ENCODE assay signal across 9 cellular contexts in genomic region chr2:11482473-11483031, GRCh38. TPM values are rescaled to one million over a fixed set of nuclear protein-coding genes. Genes with fewer than 3 reads are reported as not detected.
DNase-seq lines count a peak whose midpoint lies in the region; ATAC-seq, FAIRE-seq and TF ChIP-seq lines count a peak whose summit lies in the region.
"Had no signal": no experiment of that assay in that cellular context is flagged by ENCODE, and none has a peak within 500 bp of the region (broad histone marks: within the 10 kb centered on the region; RNA-seq: fewer than 3 reads in every experiment).

No MANE protein-coding gene starts in this region.

- H3K9me3 ChIP-seq in Peyer's patch (no peaks in the 10 kb centered on the region), gastroesophageal sphincter (no peaks in the 10 kb centered on the region), pancreas (no peaks in the 10 kb centered on the region)

- TF ChIP-seq CTCF in Calu3 (IDR thresholded peaks at IDR 0.05; ENCODE audit: unreplicated experiment) (no peak), Peyer's patch (IDR thresholded peaks at IDR 0.05) (no peak), gastroesophageal sphincter (IDR thresholded peaks at IDR 0.05) (peak in 1 of 4 experiments; percentile 6), pancreas (IDR thresholded peaks at IDR 0.05) (no peak)

- H3K4me3 ChIP-seq in Peyer's patch, result peak overlapping the region; percentile 3 to 66 (median 46)
- H3K4me3 ChIP-seq in gastroesophageal sphincter, result peak overlapping the region; percentile 5 to 67
- peak overlapping the region; percentile 40 to 67 (median 55) for H3K4me3 ChIP-seq in pancreas

- H3K36me3 ChIP-seq in Peyer's patch, result no peaks in the 10 kb centered on the region
- H3K36me3 ChIP-seq in gastroesophageal sphincter, result no peaks in the 10 kb centered on the region
- no peaks in the 10 kb centered on the region for H3K36me3 ChIP-seq in pancreas

- H3K4me1 ChIP-seq in Peyer's patch, result peaks cover 0 to 9% (median 2%) of the 10 kb centered on the region in 4 donors
- peaks cover 0 to 19% (median 8%) of the 10 kb centered on the region in 3 donors for H3K4me1 ChIP-seq in gastroesophageal sphincter
- peaks cover 0 to 5% (median 0%) of the 10 kb centered on the region in 3 donors for H3K4me1 ChIP-seq in pancreas

- TF ChIP-seq EP300 in gastroesophageal sphincter (IDR thresholded peaks at IDR 0.05), result no peak

- DNase-seq in Calu3, result no peak
- peak in 1 of 3 donors; percentile 50 for DNase-seq in Peyer's patch
- DNase-seq in pancreas, result peak in 1 of 6 donors; percentile 75
- DNase-seq in mucosa of gallbladder (ENCODE audit: low spot score), result no peak
- DNase-seq in NCI-H774 (lab: John Stamatoyannopoulos, UW), result no peak

- no peak for FAIRE-seq in pancreas (lab: Jason Lieb, UNC)

- H3K36me3 Mint-ChIP-seq in Calu3 (ENCODE audit: insufficient read depth, unreplicated experiment), result peaks cover 6% of the 10 kb centered on the region
- H3K36me3 Mint-ChIP-seq: IgD-negative memory B cell had no signal

- peaks cover 0 to 14% of the 10 kb centered on the region in 2 donors for H3K27me3 ChIP-seq in Peyer's patch
- peaks cover 67% of the 10 kb centered on the region for H3K27me3 ChIP-seq in gastroesophageal sphincter
- no peaks in the 10 kb centered on the region for H3K27me3 ChIP-seq in pancreas

- TF ChIP-seq POLR2A in Peyer's patch (IDR thresholded peaks at IDR 0.05) (no peak), gastroesophageal sphincter (IDR thresholded peaks at IDR 0.05) (peak in 1 of 2 donors; percentile 28)

- no peaks in the 10 kb centered on the region for H3K9me3 Mint-ChIP-seq in Calu3 (ENCODE audit: low read depth, unreplicated experiment)
- H3K9me3 Mint-ChIP-seq: IgD-negative memory B cell had no signal

- peaks cover 49% of the 10 kb centered on the region for H3K27me3 Mint-ChIP-seq in Calu3 (ENCODE audit: unreplicated experiment)

- no peak overlapping the region for H3K27ac ChIP-seq in Peyer's patch
- H3K27ac ChIP-seq in gastroesophageal sphincter, result peak overlapping the region in 3 of 4 donors; percentile 38 to 69 (median 58)
- no peak overlapping the region for H3K27ac ChIP-seq in pancreas

- H3K27ac Mint-ChIP-seq in Calu3 (ENCODE audit: unreplicated experiment), result no peak overlapping the region
- H3K27ac Mint-ChIP-seq: IgD-negative memory B cell had no signal

- ATAC-seq in gastroesophageal sphincter (peak; percentile 52), pancreas (peak; percentile 41 to 74 (median 58)), HG02938 (IDR thresholded peaks at IDR 0.05; ENCODE audit: unreplicated experiment) (no peak), GM18907 (IDR thresholded peaks at IDR 0.05; ENCODE audit: unreplicated experiment) (no peak)

- intact Hi-C loops in Calu3 (cut with micrococcal nuclease; ENCODE audit: unreplicated experiment), result no loop called here
- intact Hi-C loops in pancreas (cut with DNase I), result loop anchor here in 1 of 3 donors (5.0 kb wide), 1 partner anchor 95 kb away; no protein-coding TSS in a partner anchor

- H3K4me1 Mint-ChIP-seq in Calu3 (ENCODE audit: low read depth, unreplicated experiment), result peaks cover 10% of the 10 kb centered on the region

- WGBS in gastroesophageal sphincter (ENCODE audit: low coverage in 1 of 2), 2 donors, result no CpG with 5 or more reads among the region's 69 CpGs
- 2 to 3% methylated on average over 12 to 67 of the region's 69 CpGs for WGBS in pancreas, 2 donors

- peak overlapping the region; percentile 76 for H3K4me3 Mint-ChIP-seq in Calu3 (ENCODE audit: low read depth, unreplicated experiment)

- CTCF ChIA-PET in Calu3 (lab: Charles Lee), result no interaction called here

- BruUV-seq in Calu3 (replicated peaks; lab: Mats Ljungman, UMichigan), result no TSS peak

RNA-seq across cellular contexts. Expression of gene E2F6, which starts 16.6 kb away (rescaled TPM):
- total RNA-seq in Calu3 (2022), result 23.8 and 25.6 TPM in 2 replicates
- total RNA-seq in Peyer's patch, result 10 to 100 TPM in 1 of 4 donors, 1 to 10 TPM in 3; 6.3 to 10.2 (median 6.8) TPM
- 10 to 100 TPM; 15.6 to 20.1 (median 19.6) TPM for total RNA-seq in gastroesophageal sphincter
- total RNA-seq in pancreas, result 1 to 10 TPM; 3.0 to 6.1 (median 5.0) TPM
- 1 to 10 TPM; 4.7 to 9.6 TPM for polyA plus RNA-seq in pancreas
- 9.0 TPM for total RNA-seq in mucosa of gallbladder

RNA-seq across cellular contexts. Expression of gene GREB1, which starts 51.3 kb away (rescaled TPM):
- total RNA-seq in Calu3 (2022) (0.54 and 0.90 TPM in 2 replicates), Peyer's patch (1 to 10 TPM in 3 of 4 donors, under 1 TPM in 1; 0.88 to 4.1 (median 1.9) TPM), gastroesophageal sphincter (1 to 10 TPM; 3.1 to 8.8 (median 6.5) TPM), pancreas (10 to 100 TPM in 1 of 6 donors, 1 to 10 TPM in 5; 3.5 to 16.1 (median 5.6) TPM), mucosa of gallbladder (12.5 TPM)
- 1 to 10 TPM; 6.2 to 6.8 TPM for polyA plus RNA-seq in pancreas
- polyA plus RNA-seq: IgD-negative memory B cell had no signal

Comparison
In these comparisons a context has a peak if more than half of its experiments do, and no peak if none do; other contexts are left out.
1. H3K27ac ChIP-seq: peak in gastroesophageal sphincter (3 of 4); none in Peyer's patch (0 of 4) and pancreas (0 of 4).
2. ATAC-seq: peak in gastroesophageal sphincter (single experiment) and pancreas (4 of 4); none in HG02938 (single experiment) and GM18907 (single experiment).
3. Peak in every context shown above with its lines, with median percentiles within 50 percentile points of each other: H3K4me3 ChIP-seq.